Comparison of ENCODE assay signal across 11 cellular contexts in the genomic region with DNA sequence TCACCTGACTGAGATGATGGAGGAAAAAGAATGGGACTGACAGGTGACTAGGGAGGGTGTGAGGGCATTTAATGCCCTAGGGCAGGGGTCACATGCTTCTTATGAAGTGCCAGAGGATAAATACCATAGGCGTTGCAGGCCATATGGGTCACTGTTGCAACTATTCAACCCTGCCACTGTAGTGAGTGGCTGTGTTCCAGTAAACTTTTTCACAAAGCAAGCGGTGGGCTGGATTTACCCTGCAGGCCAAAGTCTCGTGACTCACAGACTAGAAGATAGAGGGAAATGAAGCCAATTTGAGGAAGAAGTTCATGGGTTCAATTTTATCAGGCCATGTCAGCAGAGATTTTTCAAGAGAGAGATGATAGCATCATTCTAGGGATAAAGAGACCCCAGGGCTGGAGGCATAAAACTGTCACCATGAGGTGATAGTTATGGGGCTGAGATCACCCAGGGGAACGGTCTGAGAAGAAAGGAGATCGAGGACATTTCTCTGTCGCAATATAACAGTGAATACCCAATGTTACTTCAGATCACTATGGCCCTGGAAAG. TPM values are rescaled to one million over a fixed set of nuclear protein-coding genes. Genes with fewer than 3 reads are reported as not detected.
DNase-seq lines count a peak whose midpoint lies in the region; ATAC-seq, FAIRE-seq and TF ChIP-seq lines count a peak whose summit lies in the region.
"Had no signal": no experiment of that assay in that cellular context is flagged by ENCODE, and none has a peak within 500 bp of the region (broad histone marks: within the 10 kb centered on the region; RNA-seq: fewer than 3 reads in every experiment).

No MANE protein-coding gene starts in this region.

- H3K36me3 ChIP-seq in OCI-LY3 (replicated peaks; ENCODE audit: low read depth, low read length) (peaks cover 66% of the 10 kb centered on the region), kidney (ENCODE audit: control insufficient read depth in 1 of 2, insufficient read depth in 2 of 2, low read length in 2 of 2) (no peaks in the 10 kb centered on the region)
- H3K36me3 ChIP-seq: colonic mucosa had no signal

- no peaks in the 10 kb centered on the region for H3K27me3 Mint-ChIP-seq in osteocyte (ENCODE audit: unreplicated experiment)

- H3K4me2 ChIP-seq in OCI-LY3 (ENCODE audit: low read length), result peak overlapping the region; percentile 93

- H3K36me3 Mint-ChIP-seq in osteocyte (ENCODE audit: unreplicated experiment), result peaks cover 7% of the 10 kb centered on the region

- peaks cover 60% of the 10 kb centered on the region for H3K4me1 Mint-ChIP-seq in osteocyte (ENCODE audit: unreplicated experiment)

- no peaks in the 10 kb centered on the region for H3K9me3 Mint-ChIP-seq in osteocyte (ENCODE audit: unreplicated experiment)

- TF ChIP-seq CTCF in OCI-LY3 (IDR thresholded peaks at IDR 0.05; ENCODE audit: low read depth, low read length) (no peak), fibroblast of mammary gland (conservative IDR thresholded peaks at IDR 0.05; ENCODE audit: control insufficient read depth, insufficient read depth, low read depth, low read length) (no peak), osteocyte (IDR thresholded peaks at IDR 0.05) (no peak), kidney (IDR thresholded peaks at IDR 0.05; ENCODE audit: borderline replicate concordance, extremely low read depth, insufficient read depth) (no peak)

- H3K9me3 ChIP-seq in OCI-LY3 (ENCODE audit: insufficient read depth, low read length), result no peaks in the 10 kb centered on the region
- no peaks in the 10 kb centered on the region for H3K9me3 ChIP-seq in kidney (ENCODE audit: control insufficient read depth in 1 of 2, low read length in 2 of 2)
- H3K9me3 ChIP-seq: colonic mucosa had no signal

- peaks cover 93% of the 10 kb centered on the region for H3K4me1 ChIP-seq in OCI-LY3 (ENCODE audit: low read length)
- peaks cover 4 to 7% of the 10 kb centered on the region in 2 donors for H3K4me1 ChIP-seq in kidney (ENCODE audit: control insufficient read depth in 1 of 2, insufficient read depth in 1 of 2, low read depth in 1 of 2, low read length in 2 of 2)

- peaks cover 100% of the 10 kb centered on the region for H3K79me2 ChIP-seq in OCI-LY3 (ENCODE audit: low read length)

- H3K27me3 ChIP-seq in OCI-LY3 (ENCODE audit: low read depth, low read length), result no peaks in the 10 kb centered on the region
- H3K27me3 ChIP-seq: colonic mucosa had no signal

- no peak for FAIRE-seq in kidney (lab: Jason Lieb, UNC)

- DNase-seq in Caki2 (ENCODE audit: low read depth) (peak; percentile 39), fibroblast of mammary gland (ENCODE audit: low read depth) (peak; percentile 80), osteocyte (ENCODE audit: extremely low spot score, unreplicated experiment) (no peak), hippocampal formation (lab: John Stamatoyannopoulos, UW) (no peak), kidney (no peak)
- DNase-seq: colonic mucosa, DND-41, mesendoderm had no signal

- no peak for ATAC-seq in GM21576 (IDR thresholded peaks at IDR 0.05; ENCODE audit: unreplicated experiment)
- no peak for ATAC-seq in GM21360 (IDR thresholded peaks at IDR 0.05; ENCODE audit: unreplicated experiment)

- peak overlapping the region; percentile 55 for H3K27ac Mint-ChIP-seq in osteocyte (ENCODE audit: unreplicated experiment)

- intact Hi-C loops in kidney (cut with DNase I), result no loop called here

- H3K27ac ChIP-seq in OCI-LY3 (ENCODE audit: low read length), result peak overlapping the region; percentile 55
- H3K27ac ChIP-seq in kidney (ENCODE audit: low read depth in 2 of 2, low read length in 2 of 2), result peak overlapping the region in 1 of 2 donors; percentile 64
- H3K27ac ChIP-seq: colonic mucosa had no signal

- H4K20me1 ChIP-seq in OCI-LY3 (ENCODE audit: insufficient read depth, low read length), result peaks cover 100% of the 10 kb centered on the region

- H3K9ac ChIP-seq in OCI-LY3 (ENCODE audit: low read length) (peak overlapping the region; percentile 17), kidney (ENCODE audit: low read length in 2 of 2) (no peak overlapping the region)

- in situ Hi-C loops in Caki2 (cut with HindIII; ENCODE audit: low pct_unique_long_range_greater_than_20kb, low sequenced_read_pairs), result no loop called here

- no peak overlapping the region for H2AFZ ChIP-seq in OCI-LY3 (ENCODE audit: low read depth, low read length)

- H3K4me3 Mint-ChIP-seq in osteocyte (ENCODE audit: unreplicated experiment), result no peak overlapping the region

- H3K4me3 ChIP-seq in OCI-LY3 (ENCODE audit: low read length) (peak overlapping the region; percentile 91), fibroblast of mammary gland (ENCODE audit: control insufficient read depth, low read depth, low read length) (no peak overlapping the region), kidney (ENCODE audit: low read length in 2 of 2) (no peak overlapping the region)
- H3K4me3 ChIP-seq: colonic mucosa had no signal

RNA-seq across cellular contexts. Expression of a gene that starts 8.6 kb away (rescaled TPM):
- 17.6 and 20.2 TPM in 2 replicates for total RNA-seq in Caki2 (2014; rRNA removed; shearing (Covaris generic); ENCODE audit: low replicate concordance)
- total RNA-seq in osteocyte, result 93.4 and 97.3 TPM in 2 replicates
- total RNA-seq in kidney, result 71.8 TPM
- 26.8 TPM for polyA plus RNA-seq in kidney (ENCODE audit: insufficient read depth, low read depth, low replicate concordance)

Comparison
In these comparisons a context has a peak if more than half of its experiments do, and no peak if none do; other contexts are left out.
1. DNase-seq: peak in Caki2 (single experiment) and fibroblast of mammary gland (single experiment); none in osteocyte (single experiment), hippocampal formation (0 of 2) and kidney (single experiment).